In the genomic region with DNA sequence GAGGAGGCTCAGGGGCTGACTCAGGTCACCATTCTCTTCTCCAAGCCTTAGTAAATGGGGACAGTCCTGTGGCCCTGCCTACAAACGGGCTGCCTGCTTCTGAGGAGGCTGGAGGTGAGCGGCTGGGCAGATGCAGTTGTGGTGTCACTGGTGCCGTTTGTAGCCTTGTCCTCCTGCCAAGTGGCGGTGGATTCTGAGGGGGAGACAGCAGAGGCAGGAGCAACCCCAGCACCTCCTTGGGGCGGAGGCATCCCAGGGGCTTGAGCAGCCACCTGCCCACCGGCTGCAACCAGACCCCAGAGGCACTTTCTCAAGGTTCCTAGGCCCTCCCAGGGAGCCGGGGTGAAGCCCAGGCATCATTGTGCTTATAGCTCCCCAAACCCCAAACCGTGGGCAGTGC, we compare ENCODE assay signal across 16 cellular contexts.
DNase-seq lines count a peak whose midpoint lies in the region; ATAC-seq and TF ChIP-seq lines count a peak whose summit lies in the region.
"Had no signal": no experiment of that assay in that cellular context is flagged by ENCODE, and none has a peak within 500 bp of the region (broad histone marks: within the 10 kb centered on the region; RNA-seq: fewer than 3 reads in every experiment).

No MANE protein-coding gene starts in this region.

- 47 to 73% (median 62%) methylated on average over 6 to 8 of the region's 8 CpGs for WGBS in heart left ventricle, 4 donors
- 93 to 98% methylated on average over 5 to 8 of the region's 8 CpGs for WGBS in endodermal cell (ENCODE audit: insufficient coverage in 1 of 2, insufficient read length in 1 of 2), 2 experiments

- no peaks in the 10 kb centered on the region for H3K79me2 ChIP-seq in OCI-LY7 (ENCODE audit: insufficient read depth, low read depth, low read length)

- H3K9me2 ChIP-seq in OCI-LY7 (ENCODE audit: insufficient read depth, low read length) = no peaks in the 10 kb centered on the region

- CTCF ChIA-PET in OCI-LY7 (lab: Charles Lee; ENCODE audit: unreplicated experiment) = no interaction called here

- no peaks in the 10 kb centered on the region for H4K20me1 ChIP-seq in OCI-LY7 (ENCODE audit: insufficient read depth, low read length)

- H2AFZ ChIP-seq in OCI-LY7 (ENCODE audit: low read length) = no peak overlapping the region

- intact Hi-C loops in heart left ventricle (cut with DNase I) = loop anchor here in 1 of 10 donors (10.0 kb wide), 1 partner anchor 46 kb away; no protein-coding TSS in a partner anchor
- intact Hi-C loops in left cardiac atrium (cut with DNase I) = loop anchor here in 1 of 2 donors (5.0 kb wide), 1 partner anchor 109 kb away; no protein-coding TSS in a partner anchor
- intact Hi-C loops in vagina (cut with DNase I) = no loop called here
- intact Hi-C loops in OCI-LY7 (cut with micrococcal nuclease; ENCODE audit: unreplicated experiment) = no loop called here

- H3K4me1 ChIP-seq in heart left ventricle (peaks cover 62 to 100% (median 100%) of the 10 kb centered on the region in 12 donors), endodermal cell (ENCODE audit: control insufficient read depth, insufficient read depth, low read length) (peaks cover 20% of the 10 kb centered on the region), vagina (peaks cover 100% of the 10 kb centered on the region), OCI-LY7 (ENCODE audit: insufficient read depth, low read length, poor library complexity, severe bottlenecking) (peaks cover 24% of the 10 kb centered on the region)

- no TSS peak for BruUV-seq in OCI-LY7 (replicated peaks; lab: Mats Ljungman, UMichigan)

- DNase-seq in heart left ventricle (no peak), left cardiac atrium (no peak), endodermal cell (no peak), osteocyte (ENCODE audit: extremely low spot score, unreplicated experiment) (no peak), vagina (ENCODE audit: extremely low spot score in 2 of 2) (no peak), OCI-LY7 (ENCODE audit: low spot score) (no peak), NCI-H1105 treated with DMSO at 0.1 percent for 48 hours (lab: John Stamatoyannopoulos, UW) (no peak)
- DNase-seq: effector memory CD8-positive, alpha-beta T cell; MM.1S; naive thymus-derived CD4-positive, alpha-beta T cell; NCI-H774 had no signal

- H3K27ac Mint-ChIP-seq in endodermal cell (no peak overlapping the region), osteocyte (ENCODE audit: unreplicated experiment) (peak overlapping the region; percentile 31)
- H3K27ac Mint-ChIP-seq: activated naive CD4-positive, alpha-beta T cell treated with anti-CD3 and anti-CD28 coated beads, Interleukin-2, amount 50 U/mL, for 24 hours; naive thymus-derived CD4-positive, alpha-beta T cell had no signal

- H3K27ac ChIP-seq in heart left ventricle (peak overlapping the region in 10 of 12 donors; percentile 5 to 81 (median 68)), endodermal cell (ENCODE audit: low read depth, low read length) (peak overlapping the region; percentile 40), vagina (peak overlapping the region; percentile 62), OCI-LY7 (ENCODE audit: low read depth, low read length, poor library complexity, severe bottlenecking) (no peak overlapping the region)
- H3K27ac ChIP-seq: thoracic aorta had no signal

- ATAC-seq in heart left ventricle (no peak), left cardiac atrium (no peak), GM21786 (IDR thresholded peaks at IDR 0.05; ENCODE audit: unreplicated experiment) (no peak)
- ATAC-seq: activated CD4-positive, CD25-positive, alpha-beta regulatory T cell treated with anti-CD3 and anti-CD28 coated beads, Interleukin-2, amount 50 U/mL, for 24 hours; effector memory CD8-positive, alpha-beta T cell; GM12878; naive thymus-derived CD4-positive, alpha-beta T cell had no signal

- H3K9me3 Mint-ChIP-seq in endodermal cell (no peaks in the 10 kb centered on the region), osteocyte (ENCODE audit: unreplicated experiment) (no peaks in the 10 kb centered on the region)
- H3K9me3 Mint-ChIP-seq: activated naive CD4-positive, alpha-beta T cell treated with anti-CD3 and anti-CD28 coated beads, Interleukin-2, amount 50 U/mL, for 24 hours; effector memory CD8-positive, alpha-beta T cell; naive thymus-derived CD4-positive, alpha-beta T cell had no signal

- H3K4me3 Mint-ChIP-seq in endodermal cell (no peak overlapping the region), osteocyte (ENCODE audit: unreplicated experiment) (no peak overlapping the region)
- H3K4me3 Mint-ChIP-seq: activated naive CD4-positive, alpha-beta T cell treated with anti-CD3 and anti-CD28 coated beads, Interleukin-2, amount 50 U/mL, for 24 hours; effector memory CD8-positive, alpha-beta T cell; naive thymus-derived CD4-positive, alpha-beta T cell had no signal

- H3K27me3 Mint-ChIP-seq in endodermal cell (ENCODE audit: insufficient read depth) (no peaks in the 10 kb centered on the region), osteocyte (ENCODE audit: unreplicated experiment) (no peaks in the 10 kb centered on the region)
- H3K27me3 Mint-ChIP-seq: activated naive CD4-positive, alpha-beta T cell treated with anti-CD3 and anti-CD28 coated beads, Interleukin-2, amount 50 U/mL, for 24 hours; effector memory CD8-positive, alpha-beta T cell had no signal

- H3K4me1 Mint-ChIP-seq in endodermal cell (peaks cover 34% of the 10 kb centered on the region), osteocyte (ENCODE audit: unreplicated experiment) (peaks cover 94% of the 10 kb centered on the region)
- H3K4me1 Mint-ChIP-seq: activated naive CD4-positive, alpha-beta T cell treated with anti-CD3 and anti-CD28 coated beads, Interleukin-2, amount 50 U/mL, for 24 hours had no signal

- H3K9ac ChIP-seq in endodermal cell (ENCODE audit: extremely low read depth, low read length, poor library complexity, severe bottlenecking) = no peak overlapping the region

- H3K36me3 Mint-ChIP-seq in endodermal cell (ENCODE audit: low read depth) = peaks cover 14% of the 10 kb centered on the region
- peaks cover 10% of the 10 kb centered on the region for H3K36me3 Mint-ChIP-seq in osteocyte (ENCODE audit: unreplicated experiment)
- H3K36me3 Mint-ChIP-seq: activated naive CD4-positive, alpha-beta T cell treated with anti-CD3 and anti-CD28 coated beads, Interleukin-2, amount 50 U/mL, for 24 hours; naive thymus-derived CD4-positive, alpha-beta T cell had no signal

- POLR2A ChIA-PET in OCI-LY7 (lab: Charles Lee) = no interaction called here

- TF ChIP-seq CTCF in heart left ventricle (IDR thresholded peaks at IDR 0.05) = no peak
- no peak for TF ChIP-seq CTCF in endodermal cell (conservative IDR thresholded peaks at IDR 0.05)
- TF ChIP-seq CTCF in osteocyte (IDR thresholded peaks at IDR 0.05) = no peak
- TF ChIP-seq CTCF in vagina (IDR thresholded peaks at IDR 0.05) = no peak
- no peak for TF ChIP-seq CTCF in OCI-LY7 (conservative IDR thresholded peaks at IDR 0.05; ENCODE audit: low read length)

- no peak overlapping the region for H3K4me3 ChIP-seq in heart left ventricle
- H3K4me3 ChIP-seq in endodermal cell (ENCODE audit: low read length) = no peak overlapping the region
- no peak overlapping the region for H3K4me3 ChIP-seq in vagina
- no peak overlapping the region for H3K4me3 ChIP-seq in OCI-LY7 (ENCODE audit: low read depth, low read length, poor library complexity, severe bottlenecking)
- H3K4me3 ChIP-seq: GM12878, thoracic aorta had no signal

- H3K36me3 ChIP-seq in heart left ventricle = peaks cover 0 to 9% (median 0%) of the 10 kb centered on the region in 9 donors
- peaks cover 19% of the 10 kb centered on the region for H3K36me3 ChIP-seq in endodermal cell (ENCODE audit: control insufficient read depth, insufficient read depth, low read length)
- no peaks in the 10 kb centered on the region for H3K36me3 ChIP-seq in vagina
- H3K36me3 ChIP-seq in OCI-LY7 (ENCODE audit: insufficient read depth, low read length) = no peaks in the 10 kb centered on the region
- H3K36me3 ChIP-seq: thoracic aorta had no signal

- H3K9me3 ChIP-seq in heart left ventricle (no peaks in the 10 kb centered on the region), endodermal cell (ENCODE audit: control insufficient read depth, low read length) (no peaks in the 10 kb centered on the region), vagina (no peaks in the 10 kb centered on the region), OCI-LY7 (ENCODE audit: low read length) (no peaks in the 10 kb centered on the region)
- H3K9me3 ChIP-seq: thoracic aorta had no signal

- TF ChIP-seq POLR2A in heart left ventricle (IDR thresholded peaks at IDR 0.05) (no peak), vagina (IDR thresholded peaks at IDR 0.05) (no peak)

- H3K27me3 ChIP-seq in heart left ventricle = no peaks in the 10 kb centered on the region
- H3K27me3 ChIP-seq in endodermal cell (ENCODE audit: control insufficient read depth, insufficient read depth, low read length, poor library complexity, severe bottlenecking) = no peaks in the 10 kb centered on the region
- H3K27me3 ChIP-seq in vagina = no peaks in the 10 kb centered on the region

- no peak overlapping the region for H3K4me2 ChIP-seq in OCI-LY7 (ENCODE audit: low read length)
